In genomic region chr9:89602978-89603628, GRCh38 we compare ENCODE assay signal across 8 cellular contexts. TPM values are rescaled to one million over a fixed set of nuclear protein-coding genes. Genes with fewer than 3 reads are reported as not detected.
DNase-seq lines count a peak whose midpoint lies in the region; ATAC-seq and TF ChIP-seq lines count a peak whose summit lies in the region.

No MANE protein-coding gene starts in this region.

- H3K4me1 Mint-ChIP-seq in dendritic cell treated with granulocyte-macrophage colony-stimulating factor and Interleukin-4, amounts not matched to agents 40 ng/mL and 50 ng/mL, for 4 days (ENCODE audit: low read depth) = peaks cover 28% of the 10 kb centered on the region

- intact Hi-C loops in dendritic cell treated with granulocyte-macrophage colony-stimulating factor and Interleukin-4, amounts not matched to agents 40 ng/mL and 50 ng/mL, for 4 days (cut with micrococcal nuclease) = loop anchor here (1.0 kb wide), 4 partner anchors 316 to 499 kb away; no protein-coding TSS in a partner anchor
- intact Hi-C loops in left lung (cut with DNase I) = loop anchor here in 1 of 2 donors (2.0 to 5.0 kb wide), 2 partner anchors 319 to 496 kb away; no protein-coding TSS in a partner anchor

- H3K4me3 ChIP-seq in left lung = peak overlapping the region; percentile 61 to 76

- peak overlapping the region; percentile 23 to 94 for H3K27ac ChIP-seq in left lung

- TF ChIP-seq CTCF in left lung (IDR thresholded peaks at IDR 0.05) = peak; percentile 75 to 86

- no peaks in the 10 kb centered on the region for H3K9me3 Mint-ChIP-seq in dendritic cell treated with granulocyte-macrophage colony-stimulating factor and Interleukin-4, amounts not matched to agents 40 ng/mL and 50 ng/mL, for 4 days

- peak; percentile 38 for ATAC-seq in HG03196 (IDR thresholded peaks at IDR 0.05; ENCODE audit: unreplicated experiment)
- ATAC-seq in left lung = peak; percentile 53
- no peak for ATAC-seq in HG02884 (IDR thresholded peaks at IDR 0.05; ENCODE audit: unreplicated experiment)

- H3K36me3 ChIP-seq in left lung = no peaks in the 10 kb centered on the region

- peaks cover 21 to 48% of the 10 kb centered on the region in 2 donors for H3K4me1 ChIP-seq in left lung

- peaks cover 29% of the 10 kb centered on the region for H3K36me3 Mint-ChIP-seq in dendritic cell treated with granulocyte-macrophage colony-stimulating factor and Interleukin-4, amounts not matched to agents 40 ng/mL and 50 ng/mL, for 4 days (ENCODE audit: low read depth)

- peaks cover 11% of the 10 kb centered on the region for H3K27me3 Mint-ChIP-seq in dendritic cell treated with granulocyte-macrophage colony-stimulating factor and Interleukin-4, amounts not matched to agents 40 ng/mL and 50 ng/mL, for 4 days

- no peaks in the 10 kb centered on the region for H3K9me3 ChIP-seq in left lung

- H3K27ac Mint-ChIP-seq in dendritic cell treated with granulocyte-macrophage colony-stimulating factor and Interleukin-4, amounts not matched to agents 40 ng/mL and 50 ng/mL, for 4 days = peak overlapping the region; percentile 34

- peaks cover 0 to 16% of the 10 kb centered on the region in 2 donors for H3K27me3 ChIP-seq in left lung

- peak overlapping the region; percentile 73 for H3K4me3 Mint-ChIP-seq in dendritic cell treated with granulocyte-macrophage colony-stimulating factor and Interleukin-4, amounts not matched to agents 40 ng/mL and 50 ng/mL, for 4 days

- peak; percentile 74 for DNase-seq in D341Med (ENCODE audit: low spot score)
- DNase-seq in NCI-H524 treated with DMSO at 0.1 percent for 48 hours (lab: John Stamatoyannopoulos, UW) = peak; percentile 27
- DNase-seq in activated CD4-positive, alpha-beta T cell treated with anti-CD3 and anti-CD28 coated beads, Interleukin-2, amount 50 U/mL, for 1 hour = peak; percentile 89
- DNase-seq in left lung = peak; percentile 92 to 97
- peak; percentile 73 to 85 (median 80) for DNase-seq in stimulated activated CD4-positive, alpha-beta T cell treated with anti-CD3 and anti-CD28 coated beads, Interleukin-1b, Interleukin-23, amount 100 ng/mL, for 24 hours (ENCODE audit: low read depth in 4 of 4, low spot score in 1 of 4)

RNA-seq across cellular contexts. Expression of gene GADD45G, which starts 1.7 kb away (rescaled TPM):
- total RNA-seq in left lung = 10 to 100 TPM; 11.2 to 12.6 TPM

Comparison
In these comparisons a context has a peak if more than half of its experiments do, and no peak if none do; other contexts are left out.
1. DNase-seq: peak in every context shown above with its lines; median percentile 94 in left lung; 89 in activated CD4-positive, alpha-beta T cell treated with anti-CD3 and anti-CD28 coated beads, Interleukin-2, amount 50 U/mL, for 1 hour; 80 in stimulated activated CD4-positive, alpha-beta T cell treated with anti-CD3 and anti-CD28 coated beads, Interleukin-1b, Interleukin-23, amount 100 ng/mL, for 24 hours; 74 in D341Med; 27 in NCI-H524 treated with DMSO at 0.1 percent for 48 hours.